ENCODE assay signal across 14 cellular contexts in genomic region chr20:50413088-50413500, GRCh38.
DNase-seq lines count a peak whose midpoint lies in the region; ATAC-seq, FAIRE-seq and TF ChIP-seq lines count a peak whose summit lies in the region.
"Had no signal": no experiment of that assay in that cellular context is flagged by ENCODE, and none has a peak within 500 bp of the region (broad histone marks: within the 10 kb centered on the region; RNA-seq: fewer than 3 reads in every experiment).

No MANE protein-coding gene starts in this region.

- WGBS in A549 (ENCODE audit: missing lambda C conversion rate), result 86% methylated on average over 6 of the region's 6 CpGs

- H3K27me3 Mint-ChIP-seq in WTC11 (ENCODE audit: low read depth) (no peaks in the 10 kb centered on the region; the same call in 1 of the 2 replicates), chondrocyte (ENCODE audit: low read depth) (no peaks in the 10 kb centered on the region), HFFc6 (ENCODE audit: insufficient read depth) (no peaks in the 10 kb centered on the region; the same call in none of the 2 replicates)

- peaks cover 17% of the 10 kb centered on the region for H3K9me3 Mint-ChIP-seq in WTC11
- peaks cover 8% of the 10 kb centered on the region for H3K9me3 Mint-ChIP-seq in chondrocyte (ENCODE audit: low read depth)
- peaks cover 15% of the 10 kb centered on the region; the same call in 1 of the 2 replicates for H3K9me3 Mint-ChIP-seq in HFFc6
- H3K9me3 Mint-ChIP-seq: T-helper 1 cell treated with Interleukin-12 subunit alpha and Interleukin-12 subunit beta and Interleukin-4 antibody, amounts not matched to agents 30 μg/mL and 1 μg/mL, for 36 hours had no signal

- H3K4me1 Mint-ChIP-seq in WTC11 (peaks cover 36% of the 10 kb centered on the region), chondrocyte (ENCODE audit: low read depth) (peaks cover 14% of the 10 kb centered on the region), HFFc6 (ENCODE audit: low read depth) (peaks cover 32% of the 10 kb centered on the region)
- H3K4me1 Mint-ChIP-seq: activated CD4-positive, alpha-beta T cell treated with anti-CD3 and anti-CD28 coated beads for 36 hours had no signal

- H3K4me3 Mint-ChIP-seq in WTC11 (no peak overlapping the region), chondrocyte (ENCODE audit: unreplicated experiment) (no peak overlapping the region), HFFc6 (no peak overlapping the region)
- H3K4me3 Mint-ChIP-seq: activated CD4-positive, alpha-beta T cell treated with anti-CD3 and anti-CD28 coated beads for 36 hours; T-helper 1 cell treated with Interleukin-12 subunit alpha and Interleukin-12 subunit beta and Interleukin-4 antibody, amounts not matched to agents 30 μg/mL and 1 μg/mL, for 36 hours had no signal

- H3K4me2 ChIP-seq in A549, result no peak overlapping the region

- peak overlapping the region; percentile 47 to 95; a peak in 2 of 6 replicates for H3K27ac ChIP-seq in A549
- no peak overlapping the region for H3K27ac ChIP-seq in HL-60 (replicated peaks)

- H3K36me3 Mint-ChIP-seq in WTC11 (peaks cover 12% of the 10 kb centered on the region), chondrocyte (ENCODE audit: low read depth) (peaks cover 3% of the 10 kb centered on the region), HFFc6 (ENCODE audit: low read depth) (no peaks in the 10 kb centered on the region)

- CTCF ChIA-PET in A549 (lab: Yijun Ruan, JAX), result interaction anchor here (0.8 kb wide), 2 partner anchors 17 to 53 kb away, joined by 3 read pairs; no protein-coding TSS in a partner anchor
- CTCF ChIA-PET in WTC11 (lab: Charles Lee), result interaction anchor here (0.6 to 1.4 kb wide), 4 partner anchors 11 to 38 kb away, joined by 3 to 4 read pairs (median 3); no protein-coding TSS in a partner anchor

- TF ChIP-seq POLR2A in A549 (IDR thresholded peaks at IDR 0.05; ENCODE audit: low read length), result no peak

- peaks cover 24% of the 10 kb centered on the region for H3K4me1 ChIP-seq in A549

- no peak for DNase-seq in A549 (ENCODE audit: low read depth in 1 of 2, low spot score in 1 of 2)
- peak; percentile 78 to 92 for DNase-seq in HL-60 (ENCODE audit: low read depth in 1 of 2, low spot score in 1 of 2)
- DNase-seq in WTC11 (ENCODE audit: low spot score), result no peak
- peak; percentile 63 for DNase-seq in islet precursor cell
- no peak for DNase-seq in HUDEP-2 (lab: John Stamatoyannopoulos, UW; ENCODE audit: unreplicated experiment in 76 of 76)
- DNase-seq in chondrocyte (ENCODE audit: low spot score), result no peak
- no peak for DNase-seq in HFFc6
- DNase-seq in NCI-H2107 (lab: John Stamatoyannopoulos, UW), result no peak
- DNase-seq: activated CD4-positive, alpha-beta T cell treated with anti-CD3 and anti-CD28 coated beads for 36 hours; activated T-cell treated with anti-CD3 and anti-CD28 coated beads, Interleukin-2, amount 50 U/mL, for 1 hour; H7 had no signal

- ATAC-seq in A549, result no peak
- peak; percentile 54 for ATAC-seq in WTC11
- ATAC-seq: activated CD4-positive, alpha-beta T cell treated with anti-CD3 and anti-CD28 coated beads for 36 hours had no signal

- TF ChIP-seq EP300 in A549 (IDR thresholded peaks at IDR 0.05), result no peak

- no peak for FAIRE-seq in A549 (lab: Jason Lieb, UNC)
- FAIRE-seq: D721Med had no signal

- H3K9me3 ChIP-seq in A549, result peaks cover 25% of the 10 kb centered on the region

- TF ChIP-seq RAD21 in A549 (conservative IDR thresholded peaks at IDR 0.05 in 1 of 2, IDR thresholded peaks at IDR 0.05 in 1 of 2), result no peak

- no peaks in the 10 kb centered on the region for H3K27me3 ChIP-seq in HL-60 (ENCODE audit: insufficient read depth, poor library complexity, severe bottlenecking)

- POLR2A ChIA-PET in A549 (lab: Yijun Ruan, JAX), result no interaction called here
- POLR2A ChIA-PET in WTC11 (lab: Charles Lee), result no interaction called here

- H3K27ac Mint-ChIP-seq in WTC11, result no peak overlapping the region
- H3K27ac Mint-ChIP-seq in chondrocyte (ENCODE audit: unreplicated experiment), result no peak overlapping the region
- H3K27ac Mint-ChIP-seq in HFFc6, result no peak overlapping the region
- H3K27ac Mint-ChIP-seq: activated CD4-positive, alpha-beta T cell treated with anti-CD3 and anti-CD28 coated beads for 36 hours; T-helper 1 cell treated with Interleukin-12 subunit alpha and Interleukin-12 subunit beta and Interleukin-4 antibody, amounts not matched to agents 30 μg/mL and 1 μg/mL, for 36 hours had no signal

- H3K4me3 ChIP-seq in A549, result no peak overlapping the region
- H3K4me3 ChIP-seq in HL-60 (replicated peaks; ENCODE audit: insufficient read depth, low read length), result no peak overlapping the region
- H3K4me3 ChIP-seq: lung had no signal

- TF ChIP-seq CTCF in A549 (IDR thresholded peaks at IDR 0.05) (no peak), HL-60 (IDR thresholded peaks at IDR 0.05; ENCODE audit: insufficient read depth, low read length) (no peak), WTC11 (IDR thresholded peaks at IDR 0.05) (no peak), chondrocyte (IDR thresholded peaks at IDR 0.05) (no peak), HFFc6 (IDR thresholded peaks at IDR 0.05) (no peak)

TF ChIP-seq in A549, 52 proteins besides CTCF, POLR2A, EP300 and RAD21:
- TF ChIP-seq RCOR1 (IDR thresholded peaks at IDR 0.05; ENCODE audit: low read depth, low read length) (no peak), ZFP36 (IDR thresholded peaks at IDR 0.05; ENCODE audit: borderline replicate concordance, partially characterized antibody) (no peak), EHMT2 (IDR thresholded peaks at IDR 0.05; ENCODE audit: low read depth) (no peak), NFE2L2 (conservative IDR thresholded peaks at IDR 0.05; ENCODE audit: low read length) (no peak), MAZ (IDR thresholded peaks at IDR 0.05; ENCODE audit: borderline replicate concordance, low read depth, low read length) (no peak), TP53 (CRISPR knock-in tag; IDR thresholded peaks at IDR 0.05) (no peak), BHLHE40 (IDR thresholded peaks at IDR 0.05; ENCODE audit: low read depth, low read length) (no peak), CEBPB (IDR thresholded peaks at IDR 0.05) (no peak), HEYL (CRISPR knock-in tag; IDR thresholded peaks at IDR 0.05) (no peak), RFX5 (IDR thresholded peaks at IDR 0.05) (no peak), USF2 (IDR thresholded peaks at IDR 0.05) (no peak), POLR2AphosphoS2 (conservative IDR thresholded peaks at IDR 0.05; ENCODE audit: low read length) (no peak), KDM5A (IDR thresholded peaks at IDR 0.05) (no peak)

TF ChIP-seq in WTC11, 78 proteins besides CTCF, POLR2A, EP300 and RAD21 (continues in another document):
- TF ChIP-seq TEAD4 (CRISPR knock-in tag; IDR thresholded peaks at IDR 0.05), result no peak
- TF ChIP-seq IRF2 (CRISPR knock-in tag; IDR thresholded peaks at IDR 0.05; ENCODE audit: borderline replicate concordance, low read depth), result no peak
- no peak for TF ChIP-seq ZSCAN18 (CRISPR knock-in tag; IDR thresholded peaks at IDR 0.05)
- TF ChIP-seq ZNF317 (CRISPR knock-in tag; IDR thresholded peaks at IDR 0.05; ENCODE audit: borderline replicate concordance, low read depth), result no peak
- no peak for TF ChIP-seq STAT6 (CRISPR knock-in tag; conservative IDR thresholded peaks at IDR 0.05; ENCODE audit: low read depth)
- TF ChIP-seq GTF2I (CRISPR knock-in tag; conservative IDR thresholded peaks at IDR 0.05), result no peak
- no peak for TF ChIP-seq E2F5 (CRISPR knock-in tag; IDR thresholded peaks at IDR 0.05)
- TF ChIP-seq ERG (CRISPR knock-in tag; IDR thresholded peaks at IDR 0.05), result no peak

Comparison
In these comparisons a context has a peak if more than half of its experiments do, and no peak if none do; other contexts are left out.
1. DNase-seq: peak in HL-60 (2 of 2) and islet precursor cell (single experiment); none in A549 (0 of 2), WTC11 (single experiment), HUDEP-2 (0 of 76), chondrocyte (single experiment), HFFc6 (single experiment) and NCI-H2107 (single experiment).